In genomic region chr13:41457589-41458186, GRCh38 we compare ENCODE assay signal across 8 cellular contexts. TPM values are rescaled to one million over a fixed set of nuclear protein-coding genes. Genes with fewer than 3 reads are reported as not detected.
DNase-seq lines count a peak whose midpoint lies in the region; ATAC-seq, FAIRE-seq and TF ChIP-seq lines count a peak whose summit lies in the region.

No MANE protein-coding gene starts in this region.

- H3K4me1 ChIP-seq in lower lobe of right lung (peaks cover 42% of the 10 kb centered on the region), suprapubic skin (peaks cover 46% of the 10 kb centered on the region)

- no peak for FAIRE-seq in bronchial epithelial cell (lab: Jason Lieb, UNC)

- intact Hi-C loops in lower lobe of right lung (cut with DNase I): no loop called here

- TF ChIP-seq POLR2A in Raji (IDR thresholded peaks at IDR 0.05; ENCODE audit: insufficient read depth, low read depth, low read length) (peak; percentile 87), suprapubic skin (IDR thresholded peaks at IDR 0.05) (no peak)

- peak overlapping the region; percentile 60 for H3K4me3 ChIP-seq in bronchial epithelial cell (ENCODE audit: low read depth, low read length)
- H3K4me3 ChIP-seq in lower lobe of right lung: peak overlapping the region; percentile 80
- H3K4me3 ChIP-seq in suprapubic skin: peak overlapping the region; percentile 90

- no peak for TF ChIP-seq CTCF in GM10266 (IDR thresholded peaks at IDR 0.05; ENCODE audit: control insufficient read depth, insufficient read depth, low read depth, missing control alignments)
- TF ChIP-seq CTCF in bronchial epithelial cell (IDR thresholded peaks at IDR 0.05; ENCODE audit: insufficient read depth, low read length, severe bottlenecking): no peak
- no peak for TF ChIP-seq CTCF in lower lobe of right lung (IDR thresholded peaks at IDR 0.05)
- TF ChIP-seq CTCF in suprapubic skin (IDR thresholded peaks at IDR 0.05): no peak

- H3K9me3 ChIP-seq in lower lobe of right lung: no peaks in the 10 kb centered on the region
- no peaks in the 10 kb centered on the region for H3K9me3 ChIP-seq in suprapubic skin

- peak; percentile 46 for DNase-seq in GM10266 (ENCODE audit: extremely low spot score)
- no peak for DNase-seq in bronchial epithelial cell (ENCODE audit: low read depth)
- DNase-seq in lower lobe of right lung: peak; percentile 62
- DNase-seq in suprapubic skin (ENCODE audit: low spot score in 2 of 2): peak in 1 of 2 donors; percentile 68
- DNase-seq in cerebellar nuclear complex (lab: John Stamatoyannopoulos, UW): no peak
- DNase-seq in RPMI8226: no peak

- peak; percentile 14 for ATAC-seq in HG02571 (IDR thresholded peaks at IDR 0.05; ENCODE audit: unreplicated experiment)
- ATAC-seq in lower lobe of right lung: peak; percentile 13 to 31

- H3K27ac ChIP-seq in lower lobe of right lung (peak overlapping the region; percentile 95), suprapubic skin (peak overlapping the region; percentile 82)

- no peak for TF ChIP-seq EP300 in suprapubic skin (IDR thresholded peaks at IDR 0.05)

- H3K27me3 ChIP-seq in bronchial epithelial cell (ENCODE audit: control insufficient read depth, insufficient read depth, low read length) (peaks cover 5% of the 10 kb centered on the region), lower lobe of right lung (ENCODE audit: low read depth) (no peaks in the 10 kb centered on the region), suprapubic skin (peaks cover 3% of the 10 kb centered on the region)

- 0% methylated on average over 24 of the region's 56 CpGs for WGBS in suprapubic skin

- H3K36me3 ChIP-seq in bronchial epithelial cell (ENCODE audit: control insufficient read depth, insufficient read depth, low read length) (peaks cover 2% of the 10 kb centered on the region), lower lobe of right lung (peaks cover 30% of the 10 kb centered on the region), suprapubic skin (no peaks in the 10 kb centered on the region)

RNA-seq across cellular contexts. Expression of gene RGCC, which starts 0.3 kb away (rescaled TPM):
- total RNA-seq in bronchial epithelial cell (2.3 and 13.2 TPM in 2 replicates), lower lobe of right lung (381 TPM), suprapubic skin (100 to 1,000 TPM in 2 of 4 donors, 10 to 100 TPM in 2; 65.5 to 145 (median 85.7) TPM)

Comparison
In these comparisons a context has a peak if more than half of its experiments do, and no peak if none do; other contexts are left out.
1. DNase-seq: peak in GM10266 (single experiment) and lower lobe of right lung (single experiment); none in bronchial epithelial cell (single experiment), cerebellar nuclear complex (0 of 2) and RPMI8226 (single experiment).
2. Peak in every context shown above with its lines, with median percentiles within 50 percentile points of each other: H3K4me3 ChIP-seq.